10 cellular contexts compared by ENCODE assay signal in the genomic region with DNA sequence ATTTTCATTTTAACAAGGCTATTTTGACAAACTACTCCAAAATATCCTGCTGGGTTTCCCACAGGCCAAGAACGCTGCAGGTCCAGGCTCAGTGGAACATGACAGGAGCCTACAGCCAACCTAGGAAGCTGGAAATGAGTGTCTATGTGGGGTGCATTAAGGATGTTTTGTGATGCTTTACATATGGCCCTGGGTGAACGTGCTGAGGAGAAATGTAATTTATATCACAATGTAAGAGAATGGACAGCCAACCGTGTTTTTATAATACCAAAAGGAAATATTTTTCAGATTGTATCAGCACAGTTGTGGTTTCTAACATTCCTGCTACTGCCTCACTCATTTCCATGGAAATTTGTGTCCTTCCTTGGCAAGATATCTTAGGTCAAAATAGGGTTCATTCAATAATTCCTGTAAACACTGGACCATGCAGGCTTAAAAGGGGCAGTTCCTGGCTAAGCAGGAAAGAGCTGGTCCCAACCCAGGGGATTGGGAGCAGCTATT. TPM values are rescaled to one million over a fixed set of nuclear protein-coding genes. Genes with fewer than 3 reads are reported as not detected.
DNase-seq lines count a peak whose midpoint lies in the region; ATAC-seq lines count a peak whose summit lies in the region.
"Had no signal": no experiment of that assay in that cellular context is flagged by ENCODE, and none has a peak within 500 bp of the region (broad histone marks: within the 10 kb centered on the region; RNA-seq: fewer than 3 reads in every experiment).

No MANE protein-coding gene starts in this region.

- H3K4me3 Mint-ChIP-seq in effector memory CD8-positive, alpha-beta T cell, result no peak overlapping the region

- H3K4me3 ChIP-seq in skeletal muscle tissue (ENCODE audit: low read length in 3 of 3), result no peak overlapping the region
- H3K4me3 ChIP-seq: SJCRH30 had no signal

- H3K27me3 ChIP-seq in skeletal muscle tissue (ENCODE audit: control insufficient read depth in 3 of 3, insufficient read depth in 3 of 3, low read length in 3 of 3), result peaks cover 0 to 3% (median 0%) of the 10 kb centered on the region in 3 donors
- H3K27me3 ChIP-seq: SJCRH30 had no signal

- H3K36me3 Mint-ChIP-seq in effector memory CD8-positive, alpha-beta T cell (ENCODE audit: insufficient read depth), result no peaks in the 10 kb centered on the region

- H3K9ac ChIP-seq in skeletal muscle tissue (ENCODE audit: low read depth in 1 of 3, low read length in 3 of 3), result no peak overlapping the region

- intact Hi-C loops in left ventricle myocardium superior (cut with micrococcal nuclease), result no loop called here

- H3K9me3 Mint-ChIP-seq in effector memory CD8-positive, alpha-beta T cell, result no peaks in the 10 kb centered on the region

- H3K27ac ChIP-seq in skeletal muscle tissue (ENCODE audit: low read depth, low read length) (peak overlapping the region; percentile 72), caudate nucleus (ENCODE audit: low read depth, low read length) (no peak overlapping the region)
- H3K27ac ChIP-seq: SJCRH30 had no signal

- peak; percentile 56 for DNase-seq in GM03348 (ENCODE audit: low spot score)
- DNase-seq in brain pericyte (ENCODE audit: low read depth, low spot score), result peak; percentile 84
- DNase-seq in left ventricle myocardium superior, result no peak
- no peak for DNase-seq in caudate nucleus (lab: John Stamatoyannopoulos, UW)
- no peak for DNase-seq in effector memory CD8-positive, alpha-beta T cell
- DNase-seq: NCI-H2029 treated with DMSO at 0.1 percent for 48 hours, SJCRH30 had no signal

- H3K4me1 Mint-ChIP-seq in effector memory CD8-positive, alpha-beta T cell (ENCODE audit: low read depth in 2 of 2), result peaks cover 6 to 21% of the 10 kb centered on the region in 2 donors

- H3K27ac Mint-ChIP-seq in effector memory CD8-positive, alpha-beta T cell, result no peak overlapping the region

- no peaks in the 10 kb centered on the region for H3K36me3 ChIP-seq in skeletal muscle tissue (ENCODE audit: control insufficient read depth in 3 of 3, insufficient read depth in 3 of 3, low read length in 3 of 3)
- H3K36me3 ChIP-seq: SJCRH30 had no signal

- no peaks in the 10 kb centered on the region for H3K9me3 ChIP-seq in skeletal muscle tissue (ENCODE audit: control insufficient read depth in 3 of 3, low read length in 3 of 3)
- H3K9me3 ChIP-seq: SJCRH30 had no signal

- peaks cover 0 to 3% (median 0%) of the 10 kb centered on the region in 3 donors for H3K4me1 ChIP-seq in skeletal muscle tissue (ENCODE audit: control insufficient read depth in 3 of 3, insufficient read depth in 3 of 3, low read length in 3 of 3)

- H3K27me3 Mint-ChIP-seq in effector memory CD8-positive, alpha-beta T cell, result no peaks in the 10 kb centered on the region

- peak; percentile 78 for ATAC-seq in left ventricle myocardium superior
- no peak for ATAC-seq in GM18520 (IDR thresholded peaks at IDR 0.05; ENCODE audit: unreplicated experiment)
- no peak for ATAC-seq in GM18868 (IDR thresholded peaks at IDR 0.05; ENCODE audit: unreplicated experiment)
- ATAC-seq in effector memory CD8-positive, alpha-beta T cell (replicated peaks), result no peak

RNA-seq across cellular contexts. Expression of gene ST8SIA1, which starts 51.5 kb away (rescaled TPM):
- total RNA-seq in left ventricle myocardium superior, result 2.6 TPM
- total RNA-seq in skeletal muscle tissue, result 5.2 TPM

Comparison
In these comparisons a context has a peak if more than half of its experiments do, and no peak if none do; other contexts are left out.
1. DNase-seq: peak in GM03348 (single experiment) and brain pericyte (single experiment); none in left ventricle myocardium superior (single experiment), caudate nucleus (0 of 61) and effector memory CD8-positive, alpha-beta T cell (0 of 3).